19 cellular contexts compared by ENCODE assay signal in genomic region chr1:237164406-237165352, GRCh38.
"Had no signal": no experiment of that assay in that cellular context is flagged by ENCODE, and none has a peak within 500 bp of the region (broad histone marks: within the 10 kb centered on the region; RNA-seq: fewer than 3 reads in every experiment).

No MANE protein-coding gene starts in this region.

- H3K27me3 ChIP-seq: stomach, testis had no signal

- H3K4me3 ChIP-seq: lower lobe of right lung, psoas muscle, stomach, testis had no signal

- H3K27ac Mint-ChIP-seq: activated CD4-positive, alpha-beta T cell treated with anti-CD3 and anti-CD28 coated beads, Interleukin-2, amount 10 ng/mL, durations not matched to agents 24 days and 14 days; activated CD8-positive, alpha-beta T cell treated with anti-CD3 and anti-CD28 coated beads, Interleukin-2, amount 10 ng/mL, durations not matched to agents 7 days and 5 days; activated naive CD8-positive, alpha-beta T cell treated with anti-CD3 and anti-CD28 coated beads, Interleukin-2, amount 10 ng/mL, durations not matched to agents 7 days and 5 days; activated T-helper 1 cell treated with anti-CD3 and anti-CD28 coated beads, Interleukin-12 subunit alpha, Interleukin-12 subunit beta, Interleukin-2, Interleukin-4 antibody, amounts not matched to agents 30 ng/mL and 10 ng/mL and 1 ng/mL, durations not matched to agents 14 hours and 24 hours and 36 hours; brain; mesothelial cell of epicardium; nephron progenitor cell; T-helper 2 cell treated with Interferon-gamma antibody and Interleukin-4, amounts not matched to agents 5 μg/mL and 100 μg/mL, for 36 hours had no signal

- H3K27me3 Mint-ChIP-seq: activated CD4-positive, alpha-beta T cell treated with anti-CD3 and anti-CD28 coated beads, Interleukin-2, amount 10 ng/mL, durations not matched to agents 24 days and 14 days; activated naive CD8-positive, alpha-beta T cell treated with anti-CD3 and anti-CD28 coated beads, Interleukin-2, amount 10 ng/mL, durations not matched to agents 7 days and 5 days had no signal

- DNase-seq: activated CD4-positive, alpha-beta T cell treated with anti-CD3 and anti-CD28 coated beads, Interleukin-2, amount 10 ng/mL, durations not matched to agents 24 days and 14 days; activated CD4-positive, CD25-positive, alpha-beta regulatory T cell; activated CD8-positive, alpha-beta T cell treated with anti-CD3 and anti-CD28 coated beads, Interleukin-2, amount 10 ng/mL, durations not matched to agents 7 days and 5 days; activated naive CD4-positive, alpha-beta T cell; activated naive CD8-positive, alpha-beta T cell treated with anti-CD3 and anti-CD28 coated beads, Interleukin-2, amount 10 ng/mL, durations not matched to agents 7 days and 5 days; effector memory CD4-positive, alpha-beta T cell; foreskin melanocyte; head of caudate nucleus; lower lobe of right lung; nephron progenitor cell; psoas muscle; stomach; testis had no signal

- H3K4me3 Mint-ChIP-seq: activated CD4-positive, alpha-beta T cell treated with anti-CD3 and anti-CD28 coated beads, Interleukin-2, amount 10 ng/mL, durations not matched to agents 24 days and 14 days; activated CD8-positive, alpha-beta T cell treated with anti-CD3 and anti-CD28 coated beads, Interleukin-2, amount 10 ng/mL, durations not matched to agents 7 days and 5 days; activated naive CD8-positive, alpha-beta T cell treated with anti-CD3 and anti-CD28 coated beads, Interleukin-2, amount 10 ng/mL, durations not matched to agents 7 days and 5 days; activated T-helper 1 cell treated with anti-CD3 and anti-CD28 coated beads, Interleukin-12 subunit alpha, Interleukin-12 subunit beta, Interleukin-2, Interleukin-4 antibody, amounts not matched to agents 30 ng/mL and 10 ng/mL and 1 ng/mL, durations not matched to agents 14 hours and 24 hours and 36 hours; brain; mesothelial cell of epicardium; nephron progenitor cell; T-helper 2 cell treated with Interferon-gamma antibody and Interleukin-4, amounts not matched to agents 5 μg/mL and 100 μg/mL, for 36 hours had no signal

- H3K9me3 ChIP-seq: lower lobe of right lung, psoas muscle, stomach, testis had no signal

- H3K36me3 Mint-ChIP-seq: activated naive CD8-positive, alpha-beta T cell treated with anti-CD3 and anti-CD28 coated beads, Interleukin-2, amount 10 ng/mL, durations not matched to agents 7 days and 5 days; brain; mesothelial cell of epicardium had no signal

- ATAC-seq: activated CD8-positive, alpha-beta T cell treated with anti-CD3 and anti-CD28 coated beads, Interleukin-2, amount 10 ng/mL, durations not matched to agents 7 days and 5 days; lower lobe of right lung; psoas muscle; sciatic nerve had no signal

- H3K36me3 ChIP-seq: lower lobe of right lung, stomach had no signal

- H3K9me3 Mint-ChIP-seq: activated CD4-positive, alpha-beta T cell treated with anti-CD3 and anti-CD28 coated beads, Interleukin-2, amount 10 ng/mL, durations not matched to agents 24 days and 14 days; activated naive CD8-positive, alpha-beta T cell treated with anti-CD3 and anti-CD28 coated beads, Interleukin-2, amount 10 ng/mL, durations not matched to agents 7 days and 5 days; activated T-helper 1 cell treated with anti-CD3 and anti-CD28 coated beads, Interleukin-12 subunit alpha, Interleukin-12 subunit beta, Interleukin-2, Interleukin-4 antibody, amounts not matched to agents 30 ng/mL and 10 ng/mL and 1 ng/mL, durations not matched to agents 14 hours and 24 hours and 36 hours; brain; mesothelial cell of epicardium; nephron progenitor cell; T-helper 2 cell treated with Interferon-gamma antibody and Interleukin-4, amounts not matched to agents 5 μg/mL and 100 μg/mL, for 36 hours had no signal

- H3K4me1 ChIP-seq: psoas muscle, testis had no signal

- H3K27ac ChIP-seq: epithelial cell of prostate, lower lobe of right lung, psoas muscle, stomach, testis had no signal

- H3K4me1 Mint-ChIP-seq: activated CD4-positive, alpha-beta T cell treated with anti-CD3 and anti-CD28 coated beads, Interleukin-2, amount 10 ng/mL, durations not matched to agents 24 days and 14 days; activated naive CD8-positive, alpha-beta T cell treated with anti-CD3 and anti-CD28 coated beads, Interleukin-2, amount 10 ng/mL, durations not matched to agents 7 days and 5 days had no signal
